Comparison of ENCODE assay signal across 8 cellular contexts in the genomic region with DNA sequence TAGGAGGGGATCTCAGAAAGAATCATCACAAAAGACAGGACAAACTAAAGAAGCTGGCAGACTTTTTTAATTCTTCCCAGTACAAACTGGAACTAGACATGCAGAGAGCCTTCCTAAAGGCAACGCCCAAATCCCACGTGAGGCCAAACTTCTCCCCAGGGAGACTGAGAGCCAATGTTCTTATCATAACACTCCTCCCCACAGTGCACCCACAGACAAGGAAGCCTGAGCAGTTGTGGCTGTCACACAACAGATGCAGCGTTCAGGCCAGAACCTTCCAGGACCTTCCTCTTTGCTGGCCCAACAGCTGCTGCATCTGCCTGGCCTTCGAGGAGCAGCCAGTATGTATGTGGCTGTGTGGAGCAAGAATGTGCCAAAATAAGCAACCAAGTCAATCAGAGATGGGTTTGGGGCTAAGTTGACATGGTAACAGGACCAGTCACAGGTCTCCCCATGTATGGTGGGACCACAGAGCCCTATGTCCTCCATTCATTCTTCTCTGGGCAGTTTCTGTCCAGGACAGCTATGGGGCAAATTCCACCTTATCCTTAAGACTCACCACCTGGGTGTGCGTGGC. TPM values are rescaled to one million over a fixed set of nuclear protein-coding genes. Genes with fewer than 3 reads are reported as not detected.
DNase-seq lines count a peak whose midpoint lies in the region; TF ChIP-seq lines count a peak whose summit lies in the region.

No MANE protein-coding gene starts in this region.

- H3K27me3 Mint-ChIP-seq in endodermal cell (ENCODE audit: insufficient read depth): peaks cover 10% of the 10 kb centered on the region

- H3K27ac ChIP-seq in endodermal cell (ENCODE audit: low read depth, low read length) (no peak overlapping the region), trophoblast cell (ENCODE audit: low read depth, low read length) (no peak overlapping the region), smooth muscle cell (ENCODE audit: low read depth) (no peak overlapping the region)

- H3K27me3 ChIP-seq in GM06990 (replicated peaks; ENCODE audit: control insufficient read depth, insufficient read depth, low read length) (no peaks in the 10 kb centered on the region), endodermal cell (ENCODE audit: control insufficient read depth, insufficient read depth, low read length, poor library complexity, severe bottlenecking) (peaks cover 6% of the 10 kb centered on the region), trophoblast cell (ENCODE audit: insufficient read depth, low read length) (no peaks in the 10 kb centered on the region), smooth muscle cell (ENCODE audit: low read depth) (no peaks in the 10 kb centered on the region)

- H3K79me2 ChIP-seq in trophoblast cell (ENCODE audit: control insufficient read depth, insufficient read depth, low read length, poor library complexity): no peaks in the 10 kb centered on the region
- peaks cover 78% of the 10 kb centered on the region for H3K79me2 ChIP-seq in smooth muscle cell (ENCODE audit: low read depth)

- no peak overlapping the region for H2BK120ac ChIP-seq in trophoblast cell (ENCODE audit: insufficient read depth, low read length, poor library complexity)

- no peak overlapping the region for H3K14ac ChIP-seq in trophoblast cell (ENCODE audit: low read length)

- H2BK12ac ChIP-seq in trophoblast cell (ENCODE audit: low read length): no peak overlapping the region

- H3K4me3 Mint-ChIP-seq in endodermal cell: no peak overlapping the region

- H3K9me3 ChIP-seq in endodermal cell (ENCODE audit: control insufficient read depth, low read length): no peaks in the 10 kb centered on the region
- H3K9me3 ChIP-seq in trophoblast cell (ENCODE audit: insufficient read depth, low read depth, low read length): no peaks in the 10 kb centered on the region
- no peaks in the 10 kb centered on the region for H3K9me3 ChIP-seq in smooth muscle cell (replicated peaks; ENCODE audit: low read depth)

- H3K36me3 ChIP-seq in GM06990 (ENCODE audit: control insufficient read depth, insufficient read depth, low read length) (no peaks in the 10 kb centered on the region), endodermal cell (ENCODE audit: control insufficient read depth, insufficient read depth, low read length) (no peaks in the 10 kb centered on the region), trophoblast cell (ENCODE audit: control insufficient read depth in 1 of 2, insufficient read depth in 2 of 2, low read length in 2 of 2) (no peaks in the 10 kb centered on the region), smooth muscle cell (ENCODE audit: low read depth) (no peaks in the 10 kb centered on the region)

- no peak overlapping the region for H4K8ac ChIP-seq in trophoblast cell (ENCODE audit: low read depth, low read length)

- H3K4me2 ChIP-seq in trophoblast cell (ENCODE audit: low read length) (no peak overlapping the region), smooth muscle cell (no peak overlapping the region)

- peaks cover 38% of the 10 kb centered on the region for H3K4me1 Mint-ChIP-seq in endodermal cell

- H2AK5ac ChIP-seq in trophoblast cell (ENCODE audit: low read length): no peak overlapping the region

- H2AFZ ChIP-seq in trophoblast cell (ENCODE audit: insufficient read depth, low read length, poor library complexity) (no peak overlapping the region), smooth muscle cell (ENCODE audit: low read depth) (no peak overlapping the region)

- peak overlapping the region; percentile 42 for H3K27ac Mint-ChIP-seq in endodermal cell

- no peak overlapping the region for H4K12ac ChIP-seq in trophoblast cell (ENCODE audit: low read depth, low read length)

- no peak overlapping the region for H3K9ac ChIP-seq in endodermal cell (ENCODE audit: extremely low read depth, low read length, poor library complexity, severe bottlenecking)
- H3K9ac ChIP-seq in trophoblast cell (ENCODE audit: low read length): no peak overlapping the region
- H3K9ac ChIP-seq in smooth muscle cell (ENCODE audit: low read depth): no peak overlapping the region

- no peaks in the 10 kb centered on the region for H3K36me3 Mint-ChIP-seq in endodermal cell (ENCODE audit: low read depth)

- H3K4me1 ChIP-seq in endodermal cell (ENCODE audit: control insufficient read depth, insufficient read depth, low read length) (peaks cover 3% of the 10 kb centered on the region), trophoblast cell (ENCODE audit: control insufficient read depth in 1 of 2, insufficient read depth in 2 of 2, low read length in 2 of 2) (no peaks in the 10 kb centered on the region), smooth muscle cell (ENCODE audit: low read depth) (peaks cover 12% of the 10 kb centered on the region)

- H3K23ac ChIP-seq in trophoblast cell (ENCODE audit: low read length): no peak overlapping the region

- no peak overlapping the region for H2BK5ac ChIP-seq in trophoblast cell (ENCODE audit: low read depth, low read length, poor library complexity)

- peak; percentile 24 for DNase-seq in GM06990 (ENCODE audit: extremely low read depth, insufficient read length)
- DNase-seq in MV-4-11 (lab: John Stamatoyannopoulos, UW): peak; percentile 82
- no peak for DNase-seq in endodermal cell
- no peak for DNase-seq in trophoblast cell
- DNase-seq in NCI-H2029 (lab: John Stamatoyannopoulos, UW): no peak
- DNase-seq in smooth muscle cell (lab: John Stamatoyannopoulos, UW; ENCODE audit: unreplicated experiment): no peak
- DNase-seq in NCI-H345 treated with DMSO at 0.1 percent for 48 hours (lab: John Stamatoyannopoulos, UW; ENCODE audit: unreplicated experiment): no peak
- DNase-seq in activated CD4-positive, alpha-beta T cell treated with anti-CD3 and anti-CD28 coated beads for 1 hour: no peak

- peak overlapping the region; percentile 38 for H3K18ac ChIP-seq in trophoblast cell (ENCODE audit: low read length)

- H3K4ac ChIP-seq in trophoblast cell (ENCODE audit: low read depth, low read length): peak overlapping the region; percentile 17

- TF ChIP-seq CTCF in GM06990 (IDR thresholded peaks at IDR 0.05; ENCODE audit: insufficient read depth, low read length, poor library complexity, severe bottlenecking) (no peak), endodermal cell (conservative IDR thresholded peaks at IDR 0.05) (no peak), smooth muscle cell (IDR thresholded peaks at IDR 0.05; ENCODE audit: borderline replicate concordance, insufficient read depth, poor library complexity, severe bottlenecking) (no peak)

- no peak overlapping the region for H4K91ac ChIP-seq in trophoblast cell (ENCODE audit: low read depth, low read length)

- no peaks in the 10 kb centered on the region for H3F3A ChIP-seq in smooth muscle cell (ENCODE audit: low read depth)

- no peaks in the 10 kb centered on the region for H3K9me3 Mint-ChIP-seq in endodermal cell

- 92 to 100% methylated on average over 2 to 5 of the region's 5 CpGs for WGBS in endodermal cell (ENCODE audit: insufficient coverage in 1 of 2, insufficient read length in 1 of 2), 2 experiments
- no CpG with 5 or more reads among the region's 5 CpGs for WGBS in trophoblast cell (ENCODE audit: extremely low coverage, insufficient coverage, insufficient read length)
- WGBS in smooth muscle cell (ENCODE audit: low lambda C conversion rate): 82% methylated on average over 5 of the region's 5 CpGs

- H3K79me1 ChIP-seq in trophoblast cell (ENCODE audit: low read length): no peaks in the 10 kb centered on the region

- H4K20me1 ChIP-seq in smooth muscle cell (ENCODE audit: low read depth): peaks cover 96% of the 10 kb centered on the region

- no peak overlapping the region for H3K4me3 ChIP-seq in GM06990 (replicated peaks; ENCODE audit: low read depth, low read length)
- no peak overlapping the region for H3K4me3 ChIP-seq in endodermal cell (ENCODE audit: low read length)
- no peak overlapping the region for H3K4me3 ChIP-seq in trophoblast cell (ENCODE audit: low read depth, low read length)
- H3K4me3 ChIP-seq in smooth muscle cell: no peak overlapping the region

RNA-seq across cellular contexts. Expression of a gene that starts 34.9 kb away (rescaled TPM):
- total RNA-seq in endodermal cell: 10 to 100 TPM; 60.3 to 76.2 TPM
- polyA plus RNA-seq in endodermal cell (2013, experiment 1 of 2): 46.2 TPM
- polyA plus RNA-seq in endodermal cell (2013, experiment 2 of 2): 44.5 TPM
- polyA plus RNA-seq in trophoblast cell (2013): 22.5 and 24.3 TPM in 2 replicates
- total RNA-seq in smooth muscle cell: 28.0 and 39.2 TPM in 2 replicates
- polyA plus RNA-seq in smooth muscle cell: 21.9 and 37.5 TPM in 2 replicates

Comparison
In these comparisons a context has a peak if more than half of its experiments do, and no peak if none do; other contexts are left out.
1. DNase-seq: peak in GM06990 (single experiment) and MV-4-11 (single experiment); none in endodermal cell (single experiment), trophoblast cell (0 of 2), NCI-H2029 (single experiment), smooth muscle cell (single experiment), NCI-H345 treated with DMSO at 0.1 percent for 48 hours (single experiment) and activated CD4-positive, alpha-beta T cell treated with anti-CD3 and anti-CD28 coated beads for 1 hour (single experiment).